In the genomic region with DNA sequence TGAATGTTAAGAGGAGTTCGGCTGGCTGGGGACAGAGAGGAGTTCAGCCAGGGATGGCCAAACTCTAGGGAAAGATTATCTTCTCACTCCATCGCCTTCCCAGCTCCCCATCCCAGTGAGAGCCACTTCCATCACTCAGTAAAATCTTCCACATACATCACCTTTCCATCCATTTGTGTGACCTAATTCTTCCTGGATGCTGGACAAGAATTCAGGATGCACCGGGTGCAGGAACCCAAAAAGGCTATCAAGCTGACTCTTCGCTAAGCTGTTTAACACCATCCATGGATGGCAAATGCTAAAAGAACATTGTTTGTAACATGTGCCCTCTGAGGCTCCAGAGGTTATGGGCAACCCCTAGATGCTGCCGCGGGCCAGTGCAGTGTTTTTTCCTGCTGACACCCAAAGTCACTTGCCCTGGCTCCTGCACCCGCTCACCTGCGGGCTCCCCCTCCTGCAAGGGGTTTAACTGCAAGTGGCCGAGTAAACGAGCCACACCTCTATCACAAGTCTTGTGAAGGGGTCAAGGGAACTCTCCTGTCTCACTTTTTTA, we compare ENCODE assay signal across 16 cellular contexts.
DNase-seq lines count a peak whose midpoint lies in the region; ATAC-seq, FAIRE-seq and TF ChIP-seq lines count a peak whose summit lies in the region.
"Had no signal": no experiment of that assay in that cellular context is flagged by ENCODE, and none has a peak within 500 bp of the region (broad histone marks: within the 10 kb centered on the region; RNA-seq: fewer than 3 reads in every experiment).

No MANE protein-coding gene starts in this region.

- ATAC-seq in heart left ventricle (peak; percentile 22 to 59 (median 32)), GM19463 (IDR thresholded peaks at IDR 0.05; ENCODE audit: unreplicated experiment) (no peak)
- ATAC-seq: GM12878 had no signal

- H3K4me3 ChIP-seq in heart left ventricle (no peak overlapping the region), coronary artery (no peak overlapping the region), kidney (ENCODE audit: low read length in 2 of 2) (no peak overlapping the region)
- H3K4me3 ChIP-seq: BLaER1, GM12878, GM23248 had no signal

- DNase-seq in heart left ventricle (no peak), cardiac septum (ENCODE audit: low spot score) (no peak), coronary artery (ENCODE audit: low spot score) (peak; percentile 49), kidney (peak; percentile 38), DMS79 treated with DMSO at 0.1 percent for 48 hours (lab: John Stamatoyannopoulos, UW) (no peak), iPS-NIHi7 (ENCODE audit: extremely low spot score) (no peak)
- DNase-seq: 8988T; AML-193; Caco-2; CD8-positive, alpha-beta memory T cell; GM23248; H9 had no signal

- H3K27ac ChIP-seq in heart left ventricle (peak overlapping the region in 4 of 12 donors; percentile 1 to 32 (median 19)), coronary artery (no peak overlapping the region), kidney (ENCODE audit: low read depth in 2 of 2, low read length in 2 of 2) (no peak overlapping the region)
- H3K27ac ChIP-seq: BLaER1, GM23248 had no signal

- WGBS in heart left ventricle, 4 donors, result 69 to 76% (median 74%) methylated on average over 10 of the region's 10 CpGs

- no peaks in the 10 kb centered on the region for H3K36me3 ChIP-seq in heart left ventricle
- no peaks in the 10 kb centered on the region for H3K36me3 ChIP-seq in kidney (ENCODE audit: control insufficient read depth in 1 of 2, insufficient read depth in 2 of 2, low read length in 2 of 2)
- H3K36me3 ChIP-seq: BLaER1 had no signal

- no peak overlapping the region for H3K9ac ChIP-seq in kidney (ENCODE audit: low read length in 2 of 2)
- H3K9ac ChIP-seq: BLaER1, GM23248 had no signal

- no peak for TF ChIP-seq POLR2A in heart left ventricle (IDR thresholded peaks at IDR 0.05)

- no peaks in the 10 kb centered on the region for H3K27me3 ChIP-seq in heart left ventricle
- H3K27me3 ChIP-seq: BLaER1 had no signal

- TF ChIP-seq CTCF in heart left ventricle (IDR thresholded peaks at IDR 0.05), result no peak
- no peak for TF ChIP-seq CTCF in coronary artery (IDR thresholded peaks at IDR 0.05)
- TF ChIP-seq CTCF in kidney (IDR thresholded peaks at IDR 0.05; ENCODE audit: borderline replicate concordance, extremely low read depth, insufficient read depth), result no peak

- H3K4me1 ChIP-seq in heart left ventricle, result peaks cover 0 to 50% (median 13%) of the 10 kb centered on the region in 12 donors
- H3K4me1 ChIP-seq in kidney (ENCODE audit: control insufficient read depth in 1 of 2, insufficient read depth in 1 of 2, low read depth in 1 of 2, low read length in 2 of 2), result no peaks in the 10 kb centered on the region
- H3K4me1 ChIP-seq: BLaER1, Caco-2 had no signal

- FAIRE-seq in kidney (lab: Jason Lieb, UNC), result no peak
- FAIRE-seq: GM12878, GM18507 had no signal

- intact Hi-C loops in heart left ventricle (cut with DNase I) (loop anchor here in 1 of 10 donors (10.0 kb wide), 1 partner anchor 1072 kb away; no protein-coding TSS in a partner anchor), cardiac septum (cut with DNase I) (no loop called here), kidney (cut with DNase I) (no loop called here)

- H3K9me3 ChIP-seq in heart left ventricle (no peaks in the 10 kb centered on the region), kidney (ENCODE audit: control insufficient read depth in 1 of 2, low read length in 2 of 2) (no peaks in the 10 kb centered on the region)
- H3K9me3 ChIP-seq: BLaER1, Caco-2 had no signal

Comparison
In these comparisons a context has a peak if more than half of its experiments do, and no peak if none do; other contexts are left out.
1. DNase-seq: peak in coronary artery (single experiment) and kidney (single experiment); none in heart left ventricle (0 of 5), cardiac septum (single experiment), DMS79 treated with DMSO at 0.1 percent for 48 hours (single experiment) and iPS-NIHi7 (single experiment).